ENCODE assay signal across 2 cellular contexts in the genomic region with DNA sequence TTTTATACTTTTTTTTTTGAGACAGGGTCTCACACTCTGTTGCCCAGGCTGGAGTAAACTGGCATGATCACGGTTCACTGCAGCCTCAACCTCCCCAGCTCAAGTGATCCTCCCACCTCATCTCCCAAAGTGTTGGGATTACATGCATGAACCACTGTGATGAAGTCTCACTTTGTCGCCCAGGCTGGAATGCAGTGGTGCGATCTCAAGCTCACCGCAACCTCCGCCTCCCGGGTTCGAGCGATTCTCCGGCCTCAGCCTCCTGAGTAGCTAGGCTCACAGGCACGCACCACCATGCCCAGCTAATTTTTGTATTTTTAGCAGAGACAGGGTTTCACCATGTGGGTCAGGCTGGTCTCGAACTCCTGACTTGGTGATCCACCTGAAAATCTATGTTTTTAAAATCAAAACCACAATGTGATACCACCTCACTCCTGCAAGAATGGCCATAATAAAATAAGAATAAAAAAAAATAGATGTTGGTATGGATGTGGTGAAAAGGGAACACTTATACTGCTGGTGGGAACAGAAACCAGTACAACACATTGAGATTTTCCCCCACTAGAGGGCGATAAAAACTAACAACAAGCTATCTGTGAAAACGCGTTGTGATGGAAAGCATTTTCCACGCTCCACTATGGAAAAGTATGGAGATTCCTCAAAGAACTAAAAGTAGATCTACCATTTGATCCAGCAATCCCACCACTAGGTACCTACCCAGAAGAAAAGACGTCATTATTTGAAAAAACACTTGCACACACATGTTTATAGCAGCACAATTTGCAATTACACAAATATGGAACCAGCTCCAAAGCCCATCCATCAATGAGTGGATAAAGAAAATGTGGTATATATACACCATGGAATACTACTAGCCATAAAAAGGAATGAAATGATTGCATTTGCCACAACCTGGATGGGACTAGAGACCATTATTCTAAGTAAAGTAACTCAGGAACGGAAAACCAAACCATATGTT.
TF ChIP-seq lines count a peak whose summit lies in the region.

No MANE protein-coding gene starts in this region.

TF ChIP-seq in GM23338, 12 proteins besides CTCF, POLR2A, EP300 and RAD21:
- no peak for TF ChIP-seq ZNF462 (CRISPR knock-in tag; IDR thresholded peaks at IDR 0.05)
- no peak for TF ChIP-seq POLR2AphosphoS5 (IDR thresholded peaks at IDR 0.05; ENCODE audit: low read depth)

TF ChIP-seq in H1, 55 proteins besides CTCF, POLR2A, EP300 and RAD21:
- TF ChIP-seq BRCA1 (IDR thresholded peaks at IDR 0.05; ENCODE audit: low read depth, low read length) (no peak), ATF3 (IDR thresholded peaks at IDR 0.05; ENCODE audit: insufficient read depth, low read depth, low read length) (no peak), SIRT6 (IDR thresholded peaks at IDR 0.05; ENCODE audit: low read length) (no peak), KDM5A (IDR thresholded peaks at IDR 0.05; ENCODE audit: low read length) (no peak), SUZ12 (IDR thresholded peaks at IDR 0.05; ENCODE audit: low read length) (no peak), HDAC6 (IDR thresholded peaks at IDR 0.05; ENCODE audit: low read depth, low read length) (no peak), SP1 (IDR thresholded peaks at IDR 0.05; ENCODE audit: low read depth, low read length) (no peak), TBP (IDR thresholded peaks at IDR 0.05; ENCODE audit: low read depth, low read length) (no peak), CBX8 (IDR thresholded peaks at IDR 0.05; ENCODE audit: borderline replicate concordance, low read depth, low read length) (no peak), RXRA (IDR thresholded peaks at IDR 0.05; ENCODE audit: insufficient read depth, low read depth, low read length) (no peak), PHF8 (conservative IDR thresholded peaks at IDR 0.05; ENCODE audit: low read depth, low read length) (no peak), SAP30 (IDR thresholded peaks at IDR 0.05; ENCODE audit: insufficient read depth, insufficient replicate concordance, low read length) (no peak), ASH2L (IDR thresholded peaks at IDR 0.05; ENCODE audit: low read length) (no peak), NANOG (IDR thresholded peaks at IDR 0.05; ENCODE audit: insufficient read depth, low read depth, low read length, poor library complexity, severe bottlenecking) (no peak), YY1 (IDR thresholded peaks at IDR 0.05; ENCODE audit: low read depth, low read length) (no peak), JUN (IDR thresholded peaks at IDR 0.05; ENCODE audit: low read depth, low read length) (no peak), SIN3A (conservative IDR thresholded peaks at IDR 0.05 in 1 of 2, IDR thresholded peaks at IDR 0.05 in 1 of 2; ENCODE audit: low read depth in 1 of 2, low read length in 2 of 2) (no peak)
- TF ChIP-seq, protein P1, sequence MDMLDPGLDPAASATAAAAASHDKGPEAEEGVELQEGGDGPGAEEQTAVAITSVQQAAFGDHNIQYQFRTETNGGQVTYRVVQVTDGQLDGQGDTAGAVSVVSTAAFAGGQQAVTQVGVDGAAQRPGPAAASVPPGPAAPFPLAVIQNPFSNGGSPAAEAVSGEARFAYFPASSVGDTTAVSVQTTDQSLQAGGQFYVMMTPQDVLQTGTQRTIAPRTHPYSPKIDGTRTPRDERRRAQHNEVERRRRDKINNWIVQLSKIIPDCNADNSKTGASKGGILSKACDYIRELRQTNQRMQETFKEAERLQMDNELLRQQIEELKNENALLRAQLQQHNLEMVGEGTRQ (IDR thresholded peaks at IDR 0.05; ENCODE audit: low read length), result no peak
